1 cellular context compared by ENCODE assay signal in genomic region chr1:200729863-200730262, GRCh38.
TF ChIP-seq lines count a peak whose summit lies in the region.

No MANE protein-coding gene starts in this region.

TF ChIP-seq in endothelial cell of umbilical vein, 7 proteins besides CTCF, POLR2A, EP300 and RAD21:
- no peak for TF ChIP-seq EZH2 (IDR thresholded peaks at IDR 0.05; ENCODE audit: borderline replicate concordance, low read depth, low read length, severe bottlenecking)
- no peak for TF ChIP-seq MAX (IDR thresholded peaks at IDR 0.05; ENCODE audit: insufficient read depth, insufficient read length)
- TF ChIP-seq POLR2AphosphoS5 (IDR thresholded peaks at IDR 0.05; ENCODE audit: insufficient read depth, low read depth, low read length) = no peak
- no peak for TF ChIP-seq JUN (IDR thresholded peaks at IDR 0.05; ENCODE audit: borderline replicate concordance, insufficient read depth, insufficient read length, low read depth)
- no peak for TF ChIP-seq MYC (IDR thresholded peaks at IDR 0.05; ENCODE audit: low read depth, low read length)
- no peak for TF ChIP-seq FOS (IDR thresholded peaks at IDR 0.05; ENCODE audit: borderline replicate concordance, insufficient read depth, low read length)
- TF ChIP-seq GATA2 (IDR thresholded peaks at IDR 0.05; ENCODE audit: insufficient read depth, insufficient read length, low read depth, low read length) = no peak
TF ChIP-seq in endothelial cell of umbilical vein: peak in this region for 0.
